Comparison of ENCODE assay signal across 10 cellular contexts in genomic region chr3:27279153-27279552, GRCh38.
DNase-seq lines count a peak whose midpoint lies in the region; ATAC-seq and TF ChIP-seq lines count a peak whose summit lies in the region.
"Had no signal": no experiment of that assay in that cellular context is flagged by ENCODE, and none has a peak within 500 bp of the region (broad histone marks: within the 10 kb centered on the region; RNA-seq: fewer than 3 reads in every experiment).

No MANE protein-coding gene starts in this region.

- no peak overlapping the region for H3K27ac ChIP-seq in GM23248
- H3K27ac ChIP-seq in PC-9: no peak overlapping the region
- H3K27ac ChIP-seq in psoas muscle: no peak overlapping the region

- H3K9me3 ChIP-seq in GM23248 (ENCODE audit: low read depth) (no peaks in the 10 kb centered on the region), PC-9 (ENCODE audit: insufficient read depth, low read depth) (no peaks in the 10 kb centered on the region), psoas muscle (no peaks in the 10 kb centered on the region)

- intact Hi-C loops in PC-9 (cut with micrococcal nuclease; ENCODE audit: unreplicated experiment): loop anchor here (1.0 kb wide), 1 partner anchor 145 kb away; no protein-coding TSS in a partner anchor
- intact Hi-C loops in psoas muscle (cut with DNase I): loop anchor here in 1 of 2 donors (2.0 kb wide), 1 partner anchor 144 kb away; no protein-coding TSS in a partner anchor

- H2AFZ ChIP-seq in GM23248 (no peak overlapping the region), PC-9 (no peak overlapping the region)

- H4K20me1 ChIP-seq in GM23248 (ENCODE audit: insufficient read depth) (no peaks in the 10 kb centered on the region), PC-9 (ENCODE audit: insufficient read depth) (no peaks in the 10 kb centered on the region)

- no TSS peak for BruUV-seq in PC-9 (replicated peaks; lab: Mats Ljungman, UMichigan)

- H3K36me3 ChIP-seq in GM23248 (ENCODE audit: low read depth) (peaks cover 6% of the 10 kb centered on the region; the same call in 1 of the 2 replicates), PC-9 (ENCODE audit: low read depth) (no peaks in the 10 kb centered on the region), psoas muscle (ENCODE audit: insufficient read depth in 1 of 2, low read depth in 1 of 2) (peaks cover 0 to 2% of the 10 kb centered on the region in 2 donors)

- H3K79me2 ChIP-seq in GM23248 (ENCODE audit: insufficient read depth) (no peaks in the 10 kb centered on the region), PC-9 (ENCODE audit: low read depth) (no peaks in the 10 kb centered on the region)

- H3K9ac ChIP-seq in GM23248: no peak overlapping the region

- no peak overlapping the region for H3K4me3 ChIP-seq in GM23248
- no peak overlapping the region for H3K4me3 ChIP-seq in PC-9
- no peak overlapping the region for H3K4me3 ChIP-seq in psoas muscle

- POLR2A ChIA-PET in PC-9 (lab: Charles Lee; ENCODE audit: unreplicated experiment): no interaction called here

- WGBS in GM23248 (ENCODE audit: low coverage in 1 of 2, low lambda C conversion rate in 2 of 2, missing lambda C conversion rate in 2 of 2), 2 experiments: 40 to 58% methylated on average over 1 of the region's 1 CpG
- WGBS in psoas muscle, 3 donors: 40 to 61% (median 46%) methylated on average over 1 of the region's 1 CpG

- ATAC-seq in psoas muscle: no peak
- ATAC-seq: natural killer cell; stimulated activated naive CD8-positive, alpha-beta T cell treated with anti-CD3 and anti-CD28 coated beads, Interleukin-15, Interleukin-2, amounts not matched to agents 100 U/mL and 50 U/mL, for 24 hours had no signal

- H3F3A ChIP-seq in GM23248 (ENCODE audit: insufficient read depth): no peaks in the 10 kb centered on the region
- no peaks in the 10 kb centered on the region for H3F3A ChIP-seq in PC-9 (ENCODE audit: insufficient read depth, low read depth)

- no peaks in the 10 kb centered on the region for H3K4me1 ChIP-seq in GM23248 (ENCODE audit: insufficient read depth)
- no peaks in the 10 kb centered on the region for H3K4me1 ChIP-seq in PC-9 (replicated peaks; ENCODE audit: insufficient read depth)
- H3K4me1 ChIP-seq in psoas muscle: no peaks in the 10 kb centered on the region

- CTCF ChIA-PET in PC-9 (lab: Charles Lee): no interaction called here

- in situ Hi-C loops in GM23248 (cut with MboI): no loop called here

- TF ChIP-seq CTCF in PC-9 (conservative IDR thresholded peaks at IDR 0.05): peak; percentile 49
- TF ChIP-seq CTCF in psoas muscle (IDR thresholded peaks at IDR 0.05): peak; percentile 39

- DNase-seq in GM23248: peak; percentile 35
- DNase-seq in PC-9: peak in 1 of 2 experiments; percentile 7
- peak; percentile 36 for DNase-seq in fibroblast of peridontal ligament (ENCODE audit: extremely low read depth)
- no peak for DNase-seq in psoas muscle
- DNase-seq in islet precursor cell: no peak
- no peak for DNase-seq in hepatic stellate cell (ENCODE audit: low spot score)
- DNase-seq in germinal center (ENCODE audit: low spot score): no peak
- no peak for DNase-seq in activated CD4-positive, alpha-beta T cell treated with anti-CD3 and anti-CD28 coated beads, Interleukin-2, amount 50 U/mL, for 4 hours
- DNase-seq: natural killer cell; stimulated activated naive CD8-positive, alpha-beta T cell treated with anti-CD3 and anti-CD28 coated beads, Interleukin-15, Interleukin-2, amounts not matched to agents 100 U/mL and 50 U/mL, for 24 hours had no signal

- no peaks in the 10 kb centered on the region for H3K9me2 ChIP-seq in GM23248 (ENCODE audit: insufficient read depth)
- H3K9me2 ChIP-seq in PC-9 (ENCODE audit: insufficient read depth): no peaks in the 10 kb centered on the region

- H3K4me2 ChIP-seq in GM23248 (ENCODE audit: unreplicated experiment) (no peak overlapping the region), PC-9 (no peak overlapping the region)

- H3K27me3 ChIP-seq in GM23248 (replicated peaks; ENCODE audit: insufficient read depth): no peaks in the 10 kb centered on the region
- H3K27me3 ChIP-seq in PC-9 (ENCODE audit: insufficient read depth, low read depth): no peaks in the 10 kb centered on the region
- no peaks in the 10 kb centered on the region for H3K27me3 ChIP-seq in psoas muscle (ENCODE audit: insufficient read depth in 3 of 3, low read length in 2 of 3)

Comparison
In these comparisons a context has a peak if more than half of its experiments do, and no peak if none do; other contexts are left out.
1. DNase-seq: peak in GM23248 (single experiment) and fibroblast of peridontal ligament (single experiment); none in psoas muscle (0 of 2), islet precursor cell (single experiment), hepatic stellate cell (single experiment), germinal center (single experiment) and activated CD4-positive, alpha-beta T cell treated with anti-CD3 and anti-CD28 coated beads, Interleukin-2, amount 50 U/mL, for 4 hours (0 of 2).